ENCODE assay signal across 28 cellular contexts in genomic region chr1:110897685-110898084, GRCh38. TPM values are rescaled to one million over a fixed set of nuclear protein-coding genes. Genes with fewer than 3 reads are reported as not detected.
DNase-seq lines count a peak whose midpoint lies in the region; ATAC-seq and TF ChIP-seq lines count a peak whose summit lies in the region.
"Had no signal": no experiment of that assay in that cellular context is flagged by ENCODE, and none has a peak within 500 bp of the region (broad histone marks: within the 10 kb centered on the region; RNA-seq: fewer than 3 reads in every experiment).

No MANE protein-coding gene starts in this region.

- intact Hi-C loops in CD8-positive, alpha-beta T cell (cut with DNase I, micrococcal nuclease) = loop anchor here (2.0 to 5.0 kb wide), 2 partner anchors 25 to 70 kb away; partner anchors contain the start of gene CD53 (in 2 of the 2)
- intact Hi-C loops in activated T-helper 1 cell treated with anti-CD3 and anti-CD28 coated beads, Interleukin-12 subunit alpha, Interleukin-12 subunit beta, Interleukin-2, Interleukin-4 antibody, amounts not matched to agents 30 ng/mL and 10 ng/mL and 1 ng/mL, durations not matched to agents 14 hours and 24 hours and 36 hours (cut with micrococcal nuclease) = loop anchor here (2.0 to 5.0 kb wide), 2 partner anchors 19 to 35 kb away; no protein-coding TSS in a partner anchor

- H3K9me3 ChIP-seq in CD8-positive, alpha-beta T cell (ENCODE audit: low read length) = no peaks in the 10 kb centered on the region
- H3K9me3 ChIP-seq: BLaER1, heart left ventricle, suprapubic skin had no signal

- no peaks in the 10 kb centered on the region for H3K27me3 Mint-ChIP-seq in activated CD8-positive, alpha-beta memory T cell treated with anti-CD3 and anti-CD28 coated beads, Interleukin-2, amount 10 ng/mL, durations not matched to agents 7 days and 5 days
- H3K27me3 Mint-ChIP-seq in CD8-positive, alpha-beta T cell (ENCODE audit: low read depth) = no peaks in the 10 kb centered on the region
- H3K27me3 Mint-ChIP-seq in activated T-helper 1 cell treated with anti-CD3 and anti-CD28 coated beads, Interleukin-12 subunit alpha, Interleukin-12 subunit beta, Interleukin-2, Interleukin-4 antibody, amounts not matched to agents 30 ng/mL and 10 ng/mL and 1 ng/mL, durations not matched to agents 14 hours and 24 hours and 36 hours (ENCODE audit: insufficient read depth) = no peaks in the 10 kb centered on the region
- H3K27me3 Mint-ChIP-seq in naive thymus-derived CD8-positive, alpha-beta T cell = no peaks in the 10 kb centered on the region

- DNase-seq in activated CD8-positive, alpha-beta memory T cell treated with anti-CD3 and anti-CD28 coated beads, Interleukin-2, amount 10 ng/mL, durations not matched to agents 7 days and 5 days = no peak
- no peak for DNase-seq in activated CD8-positive, alpha-beta memory T cell treated with anti-CD3 and anti-CD28 coated beads, Interleukin-2, amount 50 U/mL, for 4 hours
- no peak for DNase-seq in CD8-positive, alpha-beta T cell
- DNase-seq in activated T-helper 1 cell treated with anti-CD3 and anti-CD28 coated beads, Interleukin-12 subunit alpha, Interleukin-12 subunit beta, Interleukin-2, Interleukin-4 antibody, amounts not matched to agents 30 ng/mL and 10 ng/mL and 1 ng/mL, durations not matched to agents 14 hours and 24 hours and 36 hours (ENCODE audit: low spot score) = no peak
- DNase-seq in naive thymus-derived CD8-positive, alpha-beta T cell = peak in 2 of 10 donors; percentile 42 to 53
- no peak for DNase-seq in hepatic stellate cell (ENCODE audit: low spot score)
- DNase-seq in stimulated activated naive CD4-positive, alpha-beta T cell treated with Interleukin-2 at 50 U/mL for 16 hours (lab: John Stamatoyannopoulos, UW) = no peak
- DNase-seq: activated CD8-positive, alpha-beta memory T cell treated with anti-CD3 and anti-CD28 coated beads, Interleukin-2, amount 50 U/mL, for 48 hours; effector CD4-positive, alpha-beta T cell; EL; erythroblast; H7; heart left ventricle; NCI-H1048; NCI-H1694 treated with DMSO at 0.1 percent for 48 hours; NCI-H2171 treated with DMSO at 0.1 percent for 48 hours; NCI-H524 treated with DMSO at 0.1 percent for 48 hours; nucleus accumbens; SHP77 treated with DMSO at 0.1 percent for 48 hours; stimulated activated CD8-positive, alpha-beta memory T cell treated with anti-CD3 and anti-CD28 coated beads, Interleukin-4, amount 100 ng/mL, for 48 hours; SW 1271 had no signal

- no peaks in the 10 kb centered on the region for H3K27me3 ChIP-seq in CD8-positive, alpha-beta T cell (ENCODE audit: insufficient read depth, low read length)
- H3K27me3 ChIP-seq: BLaER1, heart left ventricle, suprapubic skin had no signal

- H3K4me3 ChIP-seq in CD8-positive, alpha-beta T cell (ENCODE audit: low read depth, low read length) = no peak overlapping the region
- H3K4me3 ChIP-seq: BLaER1, heart left ventricle, suprapubic skin had no signal

- peak overlapping the region; percentile 18 for H3K27ac ChIP-seq in CD8-positive, alpha-beta T cell (ENCODE audit: low read depth, low read length)
- H3K27ac ChIP-seq: BLaER1, heart left ventricle, HL-60, suprapubic skin had no signal

- POLR2A ChIA-PET in CD8-positive, alpha-beta T cell (lab: Charles Lee) = interaction anchor here (0.9 to 2.8 kb wide), 4 partner anchors 9 to 77 kb away, joined by 3 to 10 read pairs (median 4); no protein-coding TSS in a partner anchor
- POLR2A ChIA-PET in naive thymus-derived CD8-positive, alpha-beta T cell (lab: Charles Lee) = interaction anchor here (0.6 to 1.5 kb wide), 4 partner anchors 22 to 111 kb away, joined by 3 to 7 read pairs (median 4); partner anchors contain the start of gene CD53

- CTCF ChIA-PET in activated CD8-positive, alpha-beta memory T cell treated with anti-CD3 and anti-CD28 coated beads, Interleukin-2, amount 10 ng/mL, durations not matched to agents 7 days and 5 days (lab: Charles Lee) = interaction anchor here (0.6 kb wide), 1 partner anchor 402 kb away, joined by 3 read pairs; no protein-coding TSS in a partner anchor
- CTCF ChIA-PET in CD8-positive, alpha-beta T cell (lab: Charles Lee) = no interaction called here

- TF ChIP-seq CTCF in CD8-positive, alpha-beta T cell (IDR thresholded peaks at IDR 0.05) = no peak

- H3K4me3 Mint-ChIP-seq in activated CD8-positive, alpha-beta memory T cell treated with anti-CD3 and anti-CD28 coated beads, Interleukin-2, amount 10 ng/mL, durations not matched to agents 7 days and 5 days = no peak overlapping the region
- H3K4me3 Mint-ChIP-seq in CD8-positive, alpha-beta T cell = peak overlapping the region; percentile 2
- H3K4me3 Mint-ChIP-seq in activated T-helper 1 cell treated with anti-CD3 and anti-CD28 coated beads, Interleukin-12 subunit alpha, Interleukin-12 subunit beta, Interleukin-2, Interleukin-4 antibody, amounts not matched to agents 30 ng/mL and 10 ng/mL and 1 ng/mL, durations not matched to agents 14 hours and 24 hours and 36 hours = no peak overlapping the region
- H3K4me3 Mint-ChIP-seq in naive thymus-derived CD8-positive, alpha-beta T cell = peak overlapping the region in 7 of 10 donors; percentile 11 to 74 (median 39)

- no peaks in the 10 kb centered on the region for H3K9me3 Mint-ChIP-seq in activated CD8-positive, alpha-beta memory T cell treated with anti-CD3 and anti-CD28 coated beads, Interleukin-2, amount 10 ng/mL, durations not matched to agents 7 days and 5 days (ENCODE audit: low read depth)
- peaks cover 3% of the 10 kb centered on the region for H3K9me3 Mint-ChIP-seq in CD8-positive, alpha-beta T cell
- no peaks in the 10 kb centered on the region for H3K9me3 Mint-ChIP-seq in activated T-helper 1 cell treated with anti-CD3 and anti-CD28 coated beads, Interleukin-12 subunit alpha, Interleukin-12 subunit beta, Interleukin-2, Interleukin-4 antibody, amounts not matched to agents 30 ng/mL and 10 ng/mL and 1 ng/mL, durations not matched to agents 14 hours and 24 hours and 36 hours
- H3K9me3 Mint-ChIP-seq in naive thymus-derived CD8-positive, alpha-beta T cell = no peaks in the 10 kb centered on the region

- peak overlapping the region; percentile 41 for H3K27ac Mint-ChIP-seq in activated CD8-positive, alpha-beta memory T cell treated with anti-CD3 and anti-CD28 coated beads, Interleukin-2, amount 10 ng/mL, durations not matched to agents 7 days and 5 days
- peak overlapping the region; percentile 95 for H3K27ac Mint-ChIP-seq in CD8-positive, alpha-beta T cell
- H3K27ac Mint-ChIP-seq in activated T-helper 1 cell treated with anti-CD3 and anti-CD28 coated beads, Interleukin-12 subunit alpha, Interleukin-12 subunit beta, Interleukin-2, Interleukin-4 antibody, amounts not matched to agents 30 ng/mL and 10 ng/mL and 1 ng/mL, durations not matched to agents 14 hours and 24 hours and 36 hours = peak overlapping the region; percentile 42
- peak overlapping the region; percentile 84 to 98 (median 96) for H3K27ac Mint-ChIP-seq in naive thymus-derived CD8-positive, alpha-beta T cell

- H3K36me3 Mint-ChIP-seq in activated CD8-positive, alpha-beta memory T cell treated with anti-CD3 and anti-CD28 coated beads, Interleukin-2, amount 10 ng/mL, durations not matched to agents 7 days and 5 days = peaks cover 91% of the 10 kb centered on the region
- H3K36me3 Mint-ChIP-seq in CD8-positive, alpha-beta T cell = peaks cover 91% of the 10 kb centered on the region
- H3K36me3 Mint-ChIP-seq in activated T-helper 1 cell treated with anti-CD3 and anti-CD28 coated beads, Interleukin-12 subunit alpha, Interleukin-12 subunit beta, Interleukin-2, Interleukin-4 antibody, amounts not matched to agents 30 ng/mL and 10 ng/mL and 1 ng/mL, durations not matched to agents 14 hours and 24 hours and 36 hours (ENCODE audit: low read depth) = peaks cover 84% of the 10 kb centered on the region
- H3K36me3 Mint-ChIP-seq in naive thymus-derived CD8-positive, alpha-beta T cell = peaks cover 19 to 92% (median 73%) of the 10 kb centered on the region in 3 donors

- peaks cover 65% of the 10 kb centered on the region for H3K4me1 Mint-ChIP-seq in activated CD8-positive, alpha-beta memory T cell treated with anti-CD3 and anti-CD28 coated beads, Interleukin-2, amount 10 ng/mL, durations not matched to agents 7 days and 5 days
- H3K4me1 Mint-ChIP-seq in CD8-positive, alpha-beta T cell (ENCODE audit: low read depth) = peaks cover 71% of the 10 kb centered on the region
- peaks cover 68% of the 10 kb centered on the region for H3K4me1 Mint-ChIP-seq in activated T-helper 1 cell treated with anti-CD3 and anti-CD28 coated beads, Interleukin-12 subunit alpha, Interleukin-12 subunit beta, Interleukin-2, Interleukin-4 antibody, amounts not matched to agents 30 ng/mL and 10 ng/mL and 1 ng/mL, durations not matched to agents 14 hours and 24 hours and 36 hours (ENCODE audit: low read depth)
- peaks cover 44 to 84% (median 74%) of the 10 kb centered on the region in 4 donors for H3K4me1 Mint-ChIP-seq in naive thymus-derived CD8-positive, alpha-beta T cell

- H3K36me3 ChIP-seq in CD8-positive, alpha-beta T cell (ENCODE audit: insufficient read depth, low read length) = peaks cover 69% of the 10 kb centered on the region
- H3K36me3 ChIP-seq: suprapubic skin had no signal

- peaks cover 55% of the 10 kb centered on the region for H3K4me1 ChIP-seq in CD8-positive, alpha-beta T cell (ENCODE audit: insufficient read depth, low read length)
- H3K4me1 ChIP-seq: suprapubic skin had no signal

- ATAC-seq in activated CD8-positive, alpha-beta memory T cell treated with anti-CD3 and anti-CD28 coated beads, Interleukin-2, amount 10 ng/mL, durations not matched to agents 7 days and 5 days = no peak
- ATAC-seq in CD8-positive, alpha-beta T cell = peak; percentile 53
- peak; percentile 58 to 68 for ATAC-seq in naive thymus-derived CD8-positive, alpha-beta T cell
- ATAC-seq in HG02852 (IDR thresholded peaks at IDR 0.05; ENCODE audit: unreplicated experiment) = no peak
- ATAC-seq: heart left ventricle had no signal

RNA-seq across cellular contexts. Expression of gene CD53, which starts 24.7 kb away (rescaled TPM):
- total RNA-seq in activated CD8-positive, alpha-beta memory T cell treated with anti-CD3 and anti-CD28 coated beads, Interleukin-2, amount 10 ng/mL, durations not matched to agents 7 days and 5 days = 100 to 1,000 TPM; 403 to 439 TPM
- total RNA-seq in CD8-positive, alpha-beta T cell = 100 to 1,000 TPM; 205 to 213 TPM
- 201 and 204 TPM in 2 replicates for total RNA-seq in activated T-helper 1 cell treated with anti-CD3 and anti-CD28 coated beads, Interleukin-12 subunit alpha, Interleukin-12 subunit beta, Interleukin-2, Interleukin-4 antibody, amounts not matched to agents 30 ng/mL and 10 ng/mL and 1 ng/mL, durations not matched to agents 14 hours and 24 hours and 36 hours
- total RNA-seq in naive thymus-derived CD8-positive, alpha-beta T cell = 100 to 1,000 TPM; 295 to 313 TPM
- 100 to 1,000 TPM; 619 to 909 (median 820) TPM for polyA plus RNA-seq in naive thymus-derived CD8-positive, alpha-beta T cell
- total RNA-seq: chondrocyte, fibroblast of villous mesenchyme, lung microvascular endothelial cell had no signal

Comparison
In these comparisons a context has a peak if more than half of its experiments do, and no peak if none do; other contexts are left out.
1. ATAC-seq: peak in CD8-positive, alpha-beta T cell (single experiment) and naive thymus-derived CD8-positive, alpha-beta T cell (2 of 2); none in activated CD8-positive, alpha-beta memory T cell treated with anti-CD3 and anti-CD28 coated beads, Interleukin-2, amount 10 ng/mL, durations not matched to agents 7 days and 5 days (single experiment) and HG02852 (single experiment).
2. H3K27ac Mint-ChIP-seq: peak in every context shown above with its lines; median percentile 96 in naive thymus-derived CD8-positive, alpha-beta T cell; 95 in CD8-positive, alpha-beta T cell; 42 in activated T-helper 1 cell treated with anti-CD3 and anti-CD28 coated beads, Interleukin-12 subunit alpha, Interleukin-12 subunit beta, Interleukin-2, Interleukin-4 antibody, amounts not matched to agents 30 ng/mL and 10 ng/mL and 1 ng/mL, durations not matched to agents 14 hours and 24 hours and 36 hours; 41 in activated CD8-positive, alpha-beta memory T cell treated with anti-CD3 and anti-CD28 coated beads, Interleukin-2, amount 10 ng/mL, durations not matched to agents 7 days and 5 days.
3. H3K4me3 Mint-ChIP-seq: peak in CD8-positive, alpha-beta T cell (single experiment) and naive thymus-derived CD8-positive, alpha-beta T cell (7 of 10); none in activated CD8-positive, alpha-beta memory T cell treated with anti-CD3 and anti-CD28 coated beads, Interleukin-2, amount 10 ng/mL, durations not matched to agents 7 days and 5 days (single experiment) and activated T-helper 1 cell treated with anti-CD3 and anti-CD28 coated beads, Interleukin-12 subunit alpha, Interleukin-12 subunit beta, Interleukin-2, Interleukin-4 antibody, amounts not matched to agents 30 ng/mL and 10 ng/mL and 1 ng/mL, durations not matched to agents 14 hours and 24 hours and 36 hours (single experiment).